In genomic region chr15:29087521-29088285, GRCh38 we compare ENCODE assay signal across 27 cellular contexts.
A peak's percentile ranks its signal among the peaks of the same experiment; 100 is the strongest.
DNase-seq lines count a peak whose midpoint lies in the region; ATAC-seq and TF ChIP-seq lines count a peak whose summit lies in the region.
"Had no signal": no experiment of that assay in that cellular context is flagged by ENCODE, and none has a peak within 500 bp of the region (broad histone marks: within the 10 kb centered on the region; RNA-seq: fewer than 3 reads in every experiment).

No MANE protein-coding gene starts in this region.

- TF ChIP-seq CTCF in natural killer cell (IDR thresholded peaks at IDR 0.05) = no peak
- TF ChIP-seq CTCF in chondrocyte (IDR thresholded peaks at IDR 0.05) = no peak

- H3K36me3 Mint-ChIP-seq in natural killer cell (peaks cover 7% of the 10 kb centered on the region), chondrocyte (ENCODE audit: low read depth) (peaks cover 3% of the 10 kb centered on the region)
- peaks cover 5% of the 10 kb centered on the region for H3K36me3 Mint-ChIP-seq in natural killer cell treated with Interleukin-12 subunit alpha and Interleukin-12 subunit beta and Interleukin-15 and Interleukin-18, amount 100 ng/mL, for 72 hours

- H3K9me3 Mint-ChIP-seq in natural killer cell (peaks cover 0 to 4% of the 10 kb centered on the region in 2 donors), chondrocyte (ENCODE audit: low read depth) (peaks cover 8% of the 10 kb centered on the region)
- peaks cover 2% of the 10 kb centered on the region for H3K9me3 Mint-ChIP-seq in natural killer cell treated with Interleukin-12 subunit alpha and Interleukin-12 subunit beta and Interleukin-15 and Interleukin-18, amount 100 ng/mL, for 72 hours

- peaks cover 45 to 48% of the 10 kb centered on the region in 2 donors for H3K4me1 Mint-ChIP-seq in natural killer cell
- H3K4me1 Mint-ChIP-seq in natural killer cell treated with Interleukin-12 subunit alpha and Interleukin-12 subunit beta and Interleukin-15 and Interleukin-18, amount 100 ng/mL, for 72 hours (ENCODE audit: low read depth in 2 of 2) = peaks cover 26 to 40% of the 10 kb centered on the region in 2 donors
- no peaks in the 10 kb centered on the region for H3K4me1 Mint-ChIP-seq in chondrocyte (ENCODE audit: low read depth)

- H3K4me3 Mint-ChIP-seq in natural killer cell (no peak overlapping the region), chondrocyte (ENCODE audit: unreplicated experiment) (no peak overlapping the region)
- no peak overlapping the region for H3K4me3 Mint-ChIP-seq in natural killer cell treated with Interleukin-12 subunit alpha and Interleukin-12 subunit beta and Interleukin-15 and Interleukin-18, amount 100 ng/mL, for 72 hours
- H3K4me3 Mint-ChIP-seq: activated CD4-positive, alpha-beta memory T cell treated with anti-CD3 and anti-CD28 coated beads for 36 hours had no signal

- intact Hi-C loops in natural killer cell (cut with micrococcal nuclease) (loop anchor here (2.0 kb wide), 2 partner anchors 153 to 201 kb away; no protein-coding TSS in a partner anchor), posterior vena cava (cut with DNase I) (no loop called here)

- H3K27ac Mint-ChIP-seq in natural killer cell = peak overlapping the region; percentile 73 to 92
- H3K27ac Mint-ChIP-seq in natural killer cell treated with Interleukin-12 subunit alpha and Interleukin-12 subunit beta and Interleukin-15 and Interleukin-18, amount 100 ng/mL, for 72 hours = peak overlapping the region in 1 of 2 donors; percentile 86
- no peak overlapping the region for H3K27ac Mint-ChIP-seq in chondrocyte (ENCODE audit: unreplicated experiment)
- H3K27ac Mint-ChIP-seq: activated CD4-positive, alpha-beta memory T cell treated with anti-CD3 and anti-CD28 coated beads for 36 hours had no signal

- DNase-seq in natural killer cell (no peak), chondrocyte (ENCODE audit: low spot score) (peak; percentile 14), posterior vena cava (ENCODE audit: low spot score) (peak; percentile 57), dedifferentiated amniotic fluid mesenchymal stem cell (ENCODE audit: extremely low spot score) (no peak), GM19240 (ENCODE audit: insufficient read length, low spot score) (no peak)
- no peak for DNase-seq in natural killer cell treated with Interleukin-12 subunit alpha and Interleukin-12 subunit beta and Interleukin-15 and Interleukin-18, amount 100 ng/mL, for 72 hours (ENCODE audit: low spot score)
- DNase-seq in stimulated activated naive CD4-positive, alpha-beta T cell (lab: John Stamatoyannopoulos, UW) = no peak
- DNase-seq: activated CD4-positive, alpha-beta memory T cell treated with anti-CD3 and anti-CD28 coated beads for 36 hours; AML-193; COR-L47; DMS79; GDM1; left lung; mesendoderm; NCI-H1105 treated with DMSO at 0.1 percent for 48 hours; NCI-H1930; NCI-H526 treated with DMSO at 0.1 percent for 48 hours; retina; SIG-M5; small intestine; stimulated activated CD4-positive, alpha-beta T cell treated with anti-CD3 and anti-CD28 coated beads, Interleukin-2, amount 100 ng/mL, for 24 hours; SW 1271 had no signal

- H3K27me3 Mint-ChIP-seq in natural killer cell (ENCODE audit: low read depth in 2 of 2) = no peaks in the 10 kb centered on the region
- no peaks in the 10 kb centered on the region for H3K27me3 Mint-ChIP-seq in natural killer cell treated with Interleukin-12 subunit alpha and Interleukin-12 subunit beta and Interleukin-15 and Interleukin-18, amount 100 ng/mL, for 72 hours
- H3K27me3 Mint-ChIP-seq in chondrocyte (ENCODE audit: low read depth) = no peaks in the 10 kb centered on the region
- H3K27me3 Mint-ChIP-seq: activated CD4-positive, alpha-beta memory T cell treated with anti-CD3 and anti-CD28 coated beads for 36 hours had no signal

- ATAC-seq in natural killer cell (no peak), GM21526 (IDR thresholded peaks at IDR 0.05; ENCODE audit: low FRiP score, unreplicated experiment) (no peak)
- no peak for ATAC-seq in natural killer cell treated with Interleukin-12 subunit alpha and Interleukin-12 subunit beta and Interleukin-15 and Interleukin-18, amount 100 ng/mL, for 72 hours
- ATAC-seq: A549, gastroesophageal sphincter, HCT116, K562, left lung had no signal

Comparison
In these comparisons a context has a peak if more than half of its experiments do, and no peak if none do; other contexts are left out.
1. DNase-seq: peak in chondrocyte (single experiment) and posterior vena cava (single experiment); none in natural killer cell (single experiment), natural killer cell treated with Interleukin-12 subunit alpha and Interleukin-12 subunit beta and Interleukin-15 and Interleukin-18, amount 100 ng/mL, for 72 hours (single experiment), dedifferentiated amniotic fluid mesenchymal stem cell (single experiment), stimulated activated naive CD4-positive, alpha-beta T cell (0 of 6) and GM19240 (single experiment).